8 cellular contexts compared by ENCODE assay signal in genomic region chr1:17011439-17012307, GRCh38. TPM values are rescaled to one million over a fixed set of nuclear protein-coding genes. Genes with fewer than 3 reads are reported as not detected.
DNase-seq lines count a peak whose midpoint lies in the region; TF ChIP-seq lines count a peak whose summit lies in the region.

TSS of gene ATP13A2 (minus strand) at chr1:17011928. CDS start at chr1:17011738, 190 bp downstream.

- BruUV-seq in OCI-LY7 (replicated peaks; lab: Mats Ljungman, UMichigan), result no TSS peak

- peak within 1 kb of the TSS; percentile 66 for H2AFZ ChIP-seq in OCI-LY7 (ENCODE audit: low read length)

- intact Hi-C loops in OCI-LY7 (cut with micrococcal nuclease; ENCODE audit: unreplicated experiment), result no loop called here

- H4K20me1 ChIP-seq in OCI-LY7 (ENCODE audit: insufficient read depth, low read length), result no peaks in the 10 kb centered on the region

- no peaks in the 10 kb centered on the region for H3K27me3 Mint-ChIP-seq in activated T-cell treated with anti-CD3 and anti-CD28 coated beads, Interleukin-2, amount 50 U/mL, for 24 hours

- peaks cover 60% of the 10 kb centered on the region for H3K4me1 ChIP-seq in HUES48 (ENCODE audit: control insufficient read depth, insufficient read depth, low read length)
- H3K4me1 ChIP-seq in OCI-LY7 (ENCODE audit: insufficient read depth, low read length, poor library complexity, severe bottlenecking), result peaks cover 26% of the 10 kb centered on the region
- H3K4me1 ChIP-seq in esophagus (ENCODE audit: control insufficient read depth in 2 of 2, insufficient read depth in 2 of 2, low read length in 1 of 2), result peaks cover 9 to 24% of the 10 kb centered on the region in 2 donors
- peaks cover 19% of the 10 kb centered on the region for H3K4me1 ChIP-seq in mucosa of stomach (ENCODE audit: control insufficient read depth, insufficient read depth, low read length)

- TF ChIP-seq CTCF in GM20000 (IDR thresholded peaks at IDR 0.05; ENCODE audit: extremely low read depth, missing control alignments) (no peak), OCI-LY7 (conservative IDR thresholded peaks at IDR 0.05; ENCODE audit: low read length) (no peak)

- no peaks in the 10 kb centered on the region for H3K79me2 ChIP-seq in OCI-LY7 (ENCODE audit: insufficient read depth, low read depth, low read length)

- peak within 1 kb of the TSS; percentile 71 for H3K27ac Mint-ChIP-seq in activated T-cell treated with anti-CD3 and anti-CD28 coated beads, Interleukin-2, amount 50 U/mL, for 24 hours

- POLR2A ChIA-PET in OCI-LY7 (lab: Charles Lee), result no interaction called here

- peaks cover 4% of the 10 kb centered on the region for H3K36me3 Mint-ChIP-seq in activated T-cell treated with anti-CD3 and anti-CD28 coated beads, Interleukin-2, amount 50 U/mL, for 24 hours (ENCODE audit: low read depth)

- H3K4me3 ChIP-seq in HUES48 (ENCODE audit: low read depth, low read length), result peak within 1 kb of the TSS; percentile 88
- H3K4me3 ChIP-seq in OCI-LY7 (ENCODE audit: low read depth, low read length, poor library complexity, severe bottlenecking), result peak within 1 kb of the TSS; percentile 86
- peak within 1 kb of the TSS; percentile 72 to 83 for H3K4me3 ChIP-seq in esophagus (ENCODE audit: low read depth in 1 of 2, low read length in 2 of 2)
- peak within 1 kb of the TSS; percentile 66 for H3K4me3 ChIP-seq in mucosa of stomach (ENCODE audit: low read length)

- peak; percentile 99 for DNase-seq in COLO668 (lab: John Stamatoyannopoulos, UW; ENCODE audit: unreplicated experiment)
- peak; percentile 94 for DNase-seq in GM20000 (ENCODE audit: low spot score)
- peak; percentile 92 for DNase-seq in OCI-LY7 (ENCODE audit: low spot score)
- DNase-seq in activated T-cell treated with anti-CD3 and anti-CD28 coated beads, Interleukin-2, amount 50 U/mL, for 24 hours, result peak; percentile 88
- peak; percentile 59 to 63 for DNase-seq in stimulated activated CD8-positive, alpha-beta memory T cell treated with anti-CD3 and anti-CD28 coated beads, Interleukin-7, amount 100 ng/mL, for 1 hour (ENCODE audit: low read depth in 2 of 2)

- no peaks in the 10 kb centered on the region for H3K9me3 ChIP-seq in HUES48 (ENCODE audit: control insufficient read depth, insufficient read depth, low read length)
- H3K9me3 ChIP-seq in OCI-LY7 (ENCODE audit: low read length), result no peaks in the 10 kb centered on the region
- H3K9me3 ChIP-seq in esophagus (ENCODE audit: control insufficient read depth in 2 of 2, insufficient read depth in 1 of 2, low read depth in 1 of 2, low read length in 1 of 2), result no peaks in the 10 kb centered on the region
- no peaks in the 10 kb centered on the region for H3K9me3 ChIP-seq in mucosa of stomach (ENCODE audit: control insufficient read depth, low read length)

- CTCF ChIA-PET in OCI-LY7 (lab: Charles Lee; ENCODE audit: unreplicated experiment), result no interaction called here

- H3K9me2 ChIP-seq in OCI-LY7 (ENCODE audit: insufficient read depth, low read length), result no peaks in the 10 kb centered on the region

- H3K27me3 ChIP-seq in HUES48 (ENCODE audit: control insufficient read depth, insufficient read depth, low read length) (no peaks in the 10 kb centered on the region), esophagus (ENCODE audit: control insufficient read depth in 1 of 2, insufficient read depth in 2 of 2, low read length in 2 of 2) (no peaks in the 10 kb centered on the region), mucosa of stomach (ENCODE audit: control insufficient read depth, insufficient read depth, low read length) (no peaks in the 10 kb centered on the region)

- H3K9ac ChIP-seq in HUES48 (ENCODE audit: low read depth, low read length) (peak within 1 kb of the TSS; percentile 43; the same call in 1 of the 2 replicates), mucosa of stomach (ENCODE audit: low read length) (peak within 1 kb of the TSS; percentile 42)

- H3K4me1 Mint-ChIP-seq in activated T-cell treated with anti-CD3 and anti-CD28 coated beads, Interleukin-2, amount 50 U/mL, for 24 hours (ENCODE audit: low read depth), result peaks cover 21% of the 10 kb centered on the region

- no peaks in the 10 kb centered on the region for H3K9me3 Mint-ChIP-seq in activated T-cell treated with anti-CD3 and anti-CD28 coated beads, Interleukin-2, amount 50 U/mL, for 24 hours

- peak within 1 kb of the TSS; percentile 78 for H3K4me2 ChIP-seq in OCI-LY7 (ENCODE audit: low read length)

- H3K4me3 Mint-ChIP-seq in activated T-cell treated with anti-CD3 and anti-CD28 coated beads, Interleukin-2, amount 50 U/mL, for 24 hours, result peak within 1 kb of the TSS; percentile 83

- 1% methylated on average over 70 to 94 of the region's 94 CpGs for WGBS in esophagus, 2 donors

- H3K36me3 ChIP-seq in HUES48 (ENCODE audit: control insufficient read depth, insufficient read depth, low read length) (no peaks in the 10 kb centered on the region), OCI-LY7 (ENCODE audit: insufficient read depth, low read length) (no peaks in the 10 kb centered on the region), esophagus (ENCODE audit: control insufficient read depth in 2 of 2, insufficient read depth in 2 of 2, low read length in 1 of 2) (no peaks in the 10 kb centered on the region), mucosa of stomach (ENCODE audit: control insufficient read depth, insufficient read depth, low read length) (no peaks in the 10 kb centered on the region)

- peak within 1 kb of the TSS; percentile 42 for H3K27ac ChIP-seq in HUES48 (ENCODE audit: low read depth, low read length)
- H3K27ac ChIP-seq in OCI-LY7 (ENCODE audit: low read depth, low read length, poor library complexity, severe bottlenecking), result no peak within 1 kb of the TSS
- H3K27ac ChIP-seq in esophagus (ENCODE audit: low read depth in 2 of 2, low read length in 1 of 2), result peak within 1 kb of the TSS; percentile 18 to 74

RNA-seq across cellular contexts. Expression of gene ATP13A2, which starts in this region (rescaled TPM):
- total RNA-seq in OCI-LY7 (2014; rRNA removed; shearing (Covaris generic)), result 25.0 and 28.1 TPM in 2 replicates
- 28.8 and 31.4 TPM in 2 replicates for total RNA-seq in OCI-LY7 (2022)
- polyA plus RNA-seq in esophagus, result 10 to 100 TPM; 26.5 to 30.7 TPM
